Comparison of ENCODE assay signal across 9 cellular contexts in the genomic region with DNA sequence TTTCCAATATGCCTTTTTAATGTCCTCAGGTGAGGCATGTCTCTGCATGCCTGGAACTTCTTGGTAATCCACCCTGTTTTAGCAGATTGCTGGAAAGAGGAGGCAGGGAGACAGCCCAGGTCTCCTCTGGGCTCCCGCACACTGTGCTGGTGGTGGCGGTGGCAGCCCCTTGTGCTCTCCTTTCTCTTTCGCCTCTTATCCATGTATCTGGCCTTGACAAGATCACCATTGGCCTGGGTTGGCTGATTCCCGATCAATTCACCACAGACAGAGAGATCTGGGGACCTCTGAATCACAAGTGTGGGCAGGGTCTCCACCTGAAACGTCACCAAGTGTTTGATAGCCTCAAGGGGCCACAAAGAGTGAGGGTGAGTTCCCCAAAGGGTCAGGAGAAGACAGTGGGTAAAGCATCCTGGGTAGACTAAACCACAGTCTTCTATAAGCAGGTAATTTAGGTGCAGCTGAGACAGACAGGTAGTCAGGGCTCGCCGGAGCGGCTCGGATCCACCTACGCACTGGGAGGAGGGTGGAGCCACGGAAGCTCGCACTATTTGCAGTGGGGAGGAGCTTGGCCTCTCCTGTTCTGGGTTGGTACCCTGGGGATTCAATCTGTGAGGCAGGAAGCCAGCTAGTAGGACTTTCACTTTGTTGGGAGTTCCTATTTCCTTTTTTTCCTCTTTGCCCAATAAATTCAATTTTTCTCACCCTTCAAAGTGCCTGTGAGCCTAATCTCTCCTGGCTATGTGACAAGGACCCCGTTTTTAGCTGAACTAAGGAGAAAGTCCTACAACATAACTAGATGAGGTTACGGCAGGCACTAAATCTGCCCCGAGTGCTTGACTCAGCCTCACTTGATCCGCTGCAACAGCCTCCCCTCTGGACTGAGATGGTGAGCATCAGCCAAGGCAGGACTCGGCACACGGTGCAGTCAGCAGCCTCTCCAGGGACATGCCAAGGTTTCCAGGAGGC. TPM values are rescaled to one million over a fixed set of nuclear protein-coding genes. Genes with fewer than 3 reads are reported as not detected.
A peak's percentile ranks its signal among the peaks of the same experiment; 100 is the strongest.
DNase-seq lines count a peak whose midpoint lies in the region; ATAC-seq and TF ChIP-seq lines count a peak whose summit lies in the region.
"Had no signal": no experiment of that assay in that cellular context is flagged by ENCODE, and none has a peak within 500 bp of the region (broad histone marks: within the 10 kb centered on the region; RNA-seq: fewer than 3 reads in every experiment).

No MANE protein-coding gene starts in this region.

- ATAC-seq in stimulated activated naive B cell treated with anti-CD40 and anti-IgM and Interleukin-4, amounts not matched to agents 10 μg/mL and 1 μg/mL and 100 μg/mL, for 72 hours (replicated peaks) = peak; percentile 92 to 97

- H3K27me3 ChIP-seq in WERI-Rb-1 (ENCODE audit: insufficient read depth, low read depth, severe bottlenecking) (no peaks in the 10 kb centered on the region), dorsolateral prefrontal cortex (peaks cover 0 to 18% (median 4%) of the 10 kb centered on the region in 45 donors), mesendoderm (ENCODE audit: insufficient read depth, low read length, poor library complexity) (no peaks in the 10 kb centered on the region)
- H3K27me3 ChIP-seq: cardiac muscle cell had no signal

- no peaks in the 10 kb centered on the region for H3K36me3 ChIP-seq in WERI-Rb-1
- no peaks in the 10 kb centered on the region for H3K36me3 ChIP-seq in mesendoderm (ENCODE audit: control insufficient read depth, insufficient read depth, low read length)
- H3K36me3 ChIP-seq: cardiac muscle cell had no signal

- peaks cover 31 to 42% of the 10 kb centered on the region in 2 donors for H3K27me3 Mint-ChIP-seq in stimulated activated naive B cell treated with anti-CD40 and anti-IgM and Interleukin-4, amounts not matched to agents 10 μg/mL and 1 μg/mL and 100 μg/mL, for 72 hours

- H3K79me2 ChIP-seq in mesendoderm (ENCODE audit: control insufficient read depth, insufficient read depth, low read length) = no peaks in the 10 kb centered on the region

- peak overlapping the region; percentile 68 for H4K5ac ChIP-seq in mesendoderm (ENCODE audit: low read length)

- H3K56ac ChIP-seq in mesendoderm (ENCODE audit: low read length) = peak overlapping the region; percentile 86

- no CpG with 5 or more reads among the region's 18 CpGs for WGBS in mesendoderm (ENCODE audit: extremely low coverage, insufficient coverage, low lambda C conversion rate)

- no peak overlapping the region for H2BK15ac ChIP-seq in mesendoderm (replicated peaks; ENCODE audit: low read depth)

- intact Hi-C loops in dorsolateral prefrontal cortex (cut with DNase I) = loop anchor here in 1 of 2 donors (5.0 kb wide), 1 partner anchor 143 kb away; the partner anchor contains the start of genes CHPF and TMEM198

- no peak overlapping the region for H4K8ac ChIP-seq in mesendoderm (ENCODE audit: low read depth, low read length)

- H3K27ac ChIP-seq in WERI-Rb-1 (peak overlapping the region; percentile 84), dorsolateral prefrontal cortex (peak overlapping the region in 5 of 59 donors; percentile 1 to 46 (median 10)), mesendoderm (ENCODE audit: low read depth, low read length) (no peak overlapping the region)
- H3K27ac ChIP-seq: cardiac muscle cell had no signal

- peak overlapping the region; percentile 20 for H2AK5ac ChIP-seq in mesendoderm (ENCODE audit: low read length)

- H3K27ac Mint-ChIP-seq in stimulated activated naive B cell treated with anti-CD40 and anti-IgM and Interleukin-4, amounts not matched to agents 10 μg/mL and 1 μg/mL and 100 μg/mL, for 72 hours = peak overlapping the region; percentile 90

- H3K4ac ChIP-seq in mesendoderm (ENCODE audit: low read depth, low read length) = peak overlapping the region; percentile 82

- peaks cover 4 to 9% of the 10 kb centered on the region in 2 donors for H3K9me3 Mint-ChIP-seq in stimulated activated naive B cell treated with anti-CD40 and anti-IgM and Interleukin-4, amounts not matched to agents 10 μg/mL and 1 μg/mL and 100 μg/mL, for 72 hours

- H3K79me1 ChIP-seq in mesendoderm (ENCODE audit: low read length) = no peaks in the 10 kb centered on the region

- H3K4me2 ChIP-seq in mesendoderm (ENCODE audit: low read length) = peak overlapping the region; percentile 41

- peak overlapping the region; percentile 77 for H3K4me3 ChIP-seq in WERI-Rb-1 (ENCODE audit: low read depth, low read length)
- peak overlapping the region in 35 of 59 donors; percentile 3 to 54 (median 28) for H3K4me3 ChIP-seq in dorsolateral prefrontal cortex
- no peak overlapping the region for H3K4me3 ChIP-seq in mesendoderm (ENCODE audit: low read length)
- H3K4me3 ChIP-seq: cardiac muscle cell had no signal

- peaks cover 0 to 4% of the 10 kb centered on the region in 2 donors for H3K36me3 Mint-ChIP-seq in stimulated activated naive B cell treated with anti-CD40 and anti-IgM and Interleukin-4, amounts not matched to agents 10 μg/mL and 1 μg/mL and 100 μg/mL, for 72 hours

- H3K4me1 Mint-ChIP-seq in stimulated activated naive B cell treated with anti-CD40 and anti-IgM and Interleukin-4, amounts not matched to agents 10 μg/mL and 1 μg/mL and 100 μg/mL, for 72 hours = peaks cover 10 to 16% of the 10 kb centered on the region in 2 donors

- H2BK5ac ChIP-seq in mesendoderm (ENCODE audit: low read length) = peak overlapping the region; percentile 51

- H3K18ac ChIP-seq in mesendoderm (ENCODE audit: low read length) = peak overlapping the region; percentile 16

- H3K9ac ChIP-seq in mesendoderm (ENCODE audit: low read length) = peak overlapping the region; percentile 62

- H3K4me1 ChIP-seq in mesendoderm (ENCODE audit: control insufficient read depth, low read depth, low read length) = peaks cover 2% of the 10 kb centered on the region

- peaks cover 5% of the 10 kb centered on the region for H3K9me3 ChIP-seq in WERI-Rb-1 (ENCODE audit: severe bottlenecking)

- peak; percentile 75 for DNase-seq in HCEC 1CT
- peak; percentile 11 for DNase-seq in NAMALWA (ENCODE audit: low spot score)
- peak; percentile 90 for DNase-seq in WERI-Rb-1
- DNase-seq in dorsolateral prefrontal cortex = peak in 1 of 10 donors; percentile 12
- peak; percentile 90 for DNase-seq in mesendoderm
- DNase-seq in stimulated activated naive B cell treated with anti-CD40 and anti-IgM and Interleukin-4, amounts not matched to agents 10 μg/mL and 1 μg/mL and 100 μg/mL, for 72 hours = peak; percentile 63
- DNase-seq in pons (ENCODE audit: low spot score) = no peak

- no peak overlapping the region for H3K23ac ChIP-seq in mesendoderm (ENCODE audit: low read length)

- TF ChIP-seq CTCF in GM12872 (IDR thresholded peaks at IDR 0.05; ENCODE audit: insufficient read depth, low read depth, low read length) = peak; percentile 9; the same call in 1 of the 3 replicates
- peak; percentile 17; the same call in 1 of the 2 replicates for TF ChIP-seq CTCF in WERI-Rb-1 (IDR thresholded peaks at IDR 0.05; ENCODE audit: low read depth, low read length)
- TF ChIP-seq CTCF in dorsolateral prefrontal cortex (IDR thresholded peaks at IDR 0.05 in 54 of 56, conservative IDR thresholded peaks at IDR 0.05 in 2 of 56; ENCODE audit: low read depth in 1 of 56, partially characterized antibody in 56 of 56) = no peak

- H2BK120ac ChIP-seq in mesendoderm (ENCODE audit: low read depth, low read length) = no peak overlapping the region

- peak overlapping the region; percentile 45 to 84 for H3K4me3 Mint-ChIP-seq in stimulated activated naive B cell treated with anti-CD40 and anti-IgM and Interleukin-4, amounts not matched to agents 10 μg/mL and 1 μg/mL and 100 μg/mL, for 72 hours

RNA-seq across cellular contexts. Expression of gene SLC4A3, which starts 57.6 kb away (rescaled TPM):
- total RNA-seq in dorsolateral prefrontal cortex = 10 to 100 TPM; 18.5 to 75.5 (median 53.9) TPM
- 3.0 TPM for polyA plus RNA-seq in mesendoderm (2013, experiment 1 of 2)
- 2.8 TPM for polyA plus RNA-seq in mesendoderm (2013, experiment 2 of 2)

Comparison
In these comparisons a context has a peak if more than half of its experiments do, and no peak if none do; other contexts are left out.
1. CTCF ChIP-seq: peak in GM12872 (single experiment) and WERI-Rb-1 (single experiment); none in dorsolateral prefrontal cortex (0 of 56).